16 cellular contexts compared by ENCODE assay signal in the genomic region with DNA sequence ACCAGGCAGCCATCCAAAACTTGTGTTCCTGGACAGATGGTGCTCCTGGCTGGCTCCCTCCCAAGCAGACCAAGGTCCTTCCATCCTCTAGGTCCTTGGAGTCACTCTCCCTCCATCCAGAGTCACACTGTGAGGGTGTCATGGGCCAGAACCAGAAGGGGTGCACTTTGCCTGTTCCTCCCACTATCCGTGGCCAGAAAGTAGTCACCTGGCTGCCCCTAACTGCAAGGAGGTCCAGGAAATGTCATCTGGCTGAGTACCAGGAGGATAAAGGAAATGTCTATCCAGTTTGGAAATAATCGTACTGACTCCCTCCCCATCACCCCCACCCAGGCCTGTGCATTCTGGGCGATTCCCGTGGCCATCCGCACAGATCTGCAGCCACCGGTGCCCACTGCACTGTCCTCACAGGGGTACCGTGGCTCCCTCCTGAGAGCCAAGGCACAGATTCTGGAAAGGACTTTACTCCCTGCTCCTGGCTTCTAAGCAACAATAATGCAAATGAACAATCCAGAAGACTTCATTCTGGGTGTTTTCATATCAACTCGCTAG.
A peak's percentile ranks its signal among the peaks of the same experiment; 100 is the strongest.
DNase-seq lines count a peak whose midpoint lies in the region; ATAC-seq, FAIRE-seq and TF ChIP-seq lines count a peak whose summit lies in the region.
"Had no signal": no experiment of that assay in that cellular context is flagged by ENCODE, and none has a peak within 500 bp of the region (broad histone marks: within the 10 kb centered on the region; RNA-seq: fewer than 3 reads in every experiment).

No MANE protein-coding gene starts in this region.

- no peak for ATAC-seq in sciatic nerve
- ATAC-seq: HCT116 had no signal

- no peaks in the 10 kb centered on the region for H3K36me3 ChIP-seq in kidney (ENCODE audit: control insufficient read depth in 1 of 2, insufficient read depth in 2 of 2, low read length in 2 of 2)

- no peaks in the 10 kb centered on the region for H3K4me1 ChIP-seq in kidney (ENCODE audit: control insufficient read depth in 1 of 2, insufficient read depth in 1 of 2, low read depth in 1 of 2, low read length in 2 of 2)

- H3K9ac ChIP-seq in kidney (ENCODE audit: low read length in 2 of 2) = no peak overlapping the region
- H3K9ac ChIP-seq: GM23248 had no signal

- no peak for FAIRE-seq in kidney (lab: Jason Lieb, UNC)
- FAIRE-seq: D721Med, H54 had no signal

- peak; percentile 5 for DNase-seq in activated T-cell treated with anti-CD3 and anti-CD28 coated beads, Interleukin-2, amount 50 U/mL, for 1 hour
- no peak for DNase-seq in activated T-cell treated with anti-CD3 and anti-CD28 coated beads, Interleukin-2, amount 50 U/mL, for 48 hours
- DNase-seq in chondrocyte (ENCODE audit: low spot score) (peak; percentile 51), sciatic nerve (ENCODE audit: low spot score) (peak; percentile 45), kidney (no peak), OCI-M1 (lab: John Stamatoyannopoulos, UW) (no peak)
- no peak for DNase-seq in stimulated activated CD4-positive, alpha-beta T cell treated with anti-CD3 and anti-CD28 coated beads, Interleukin-4, amount 100 ng/mL, for 1 hour
- DNase-seq: ACHN; CD4-positive, alpha-beta memory T cell; COR-L47; DMS53; GM23248 had no signal

- H3K27ac Mint-ChIP-seq in chondrocyte (ENCODE audit: unreplicated experiment) = no peak overlapping the region

- H3K4me3 ChIP-seq in kidney (ENCODE audit: low read length in 2 of 2) = no peak overlapping the region
- H3K4me3 ChIP-seq: GM23248 had no signal

- peaks cover 2% of the 10 kb centered on the region for H3K9me3 Mint-ChIP-seq in chondrocyte (ENCODE audit: low read depth)

- H3K9me3 ChIP-seq in kidney (ENCODE audit: control insufficient read depth in 1 of 2, low read length in 2 of 2) = no peaks in the 10 kb centered on the region

- no peak overlapping the region for H3K27ac ChIP-seq in kidney (ENCODE audit: low read depth in 2 of 2, low read length in 2 of 2)
- H3K27ac ChIP-seq: C4-2B, GM23248 had no signal

- intact Hi-C loops in sciatic nerve (cut with DNase I) (no loop called here), kidney (cut with DNase I) (no loop called here)

- no peak overlapping the region for H3K4me3 Mint-ChIP-seq in chondrocyte (ENCODE audit: unreplicated experiment)

- H3K36me3 Mint-ChIP-seq in chondrocyte (ENCODE audit: low read depth) = no peaks in the 10 kb centered on the region
- H3K36me3 Mint-ChIP-seq: CD4-positive, alpha-beta memory T cell had no signal

- TF ChIP-seq CTCF in chondrocyte (IDR thresholded peaks at IDR 0.05) (no peak), kidney (IDR thresholded peaks at IDR 0.05; ENCODE audit: borderline replicate concordance, extremely low read depth, insufficient read depth) (no peak)

- H3K27me3 Mint-ChIP-seq in chondrocyte (ENCODE audit: low read depth) = peaks cover 2% of the 10 kb centered on the region

- H3K4me1 Mint-ChIP-seq in chondrocyte (ENCODE audit: low read depth) = no peaks in the 10 kb centered on the region

Comparison
In these comparisons a context has a peak if more than half of its experiments do, and no peak if none do; other contexts are left out.
1. DNase-seq: peak in activated T-cell treated with anti-CD3 and anti-CD28 coated beads, Interleukin-2, amount 50 U/mL, for 1 hour (single experiment), chondrocyte (single experiment) and sciatic nerve (single experiment); none in activated T-cell treated with anti-CD3 and anti-CD28 coated beads, Interleukin-2, amount 50 U/mL, for 48 hours (0 of 2), stimulated activated CD4-positive, alpha-beta T cell treated with anti-CD3 and anti-CD28 coated beads, Interleukin-4, amount 100 ng/mL, for 1 hour (single experiment), kidney (single experiment) and OCI-M1 (single experiment).